Comparison of ENCODE assay signal across 11 cellular contexts in genomic region chrX:66408507-66408906, GRCh38.
DNase-seq lines count a peak whose midpoint lies in the region; ATAC-seq, FAIRE-seq and TF ChIP-seq lines count a peak whose summit lies in the region.
"Had no signal": no experiment of that assay in that cellular context is flagged by ENCODE, and none has a peak within 500 bp of the region (broad histone marks: within the 10 kb centered on the region; RNA-seq: fewer than 3 reads in every experiment).

No MANE protein-coding gene starts in this region.

- POLR2A ChIA-PET in activated CD4-positive, alpha-beta T cell treated with anti-CD3 and anti-CD28 coated beads, Interleukin-2, amount 10 ng/mL, durations not matched to agents 7 days and 5 days (lab: Charles Lee): no interaction called here

- no peaks in the 10 kb centered on the region for H3K9me3 Mint-ChIP-seq in activated CD4-positive, alpha-beta T cell treated with anti-CD3 and anti-CD28 coated beads, Interleukin-2, amount 10 ng/mL, durations not matched to agents 24 days and 14 days
- no peaks in the 10 kb centered on the region for H3K9me3 Mint-ChIP-seq in activated CD4-positive, alpha-beta T cell treated with anti-CD3 and anti-CD28 coated beads, Interleukin-2, amount 10 ng/mL, durations not matched to agents 7 days and 5 days
- H3K9me3 Mint-ChIP-seq: central memory CD8-positive, alpha-beta T cell; naive thymus-derived CD8-positive, alpha-beta T cell had no signal

- no peak overlapping the region for H3K4me3 Mint-ChIP-seq in activated CD4-positive, alpha-beta T cell treated with anti-CD3 and anti-CD28 coated beads, Interleukin-2, amount 10 ng/mL, durations not matched to agents 24 days and 14 days
- no peak overlapping the region for H3K4me3 Mint-ChIP-seq in activated CD4-positive, alpha-beta T cell treated with anti-CD3 and anti-CD28 coated beads, Interleukin-2, amount 10 ng/mL, durations not matched to agents 7 days and 5 days
- H3K4me3 Mint-ChIP-seq: central memory CD8-positive, alpha-beta T cell; naive thymus-derived CD8-positive, alpha-beta T cell had no signal

- no peaks in the 10 kb centered on the region for H3K9me3 ChIP-seq in pancreas

- CTCF ChIA-PET in activated CD4-positive, alpha-beta T cell treated with anti-CD3 and anti-CD28 coated beads, Interleukin-2, amount 10 ng/mL, durations not matched to agents 7 days and 5 days (lab: Charles Lee): no interaction called here

- H3K4me3 ChIP-seq in pancreas: no peak overlapping the region

- TF ChIP-seq CTCF in LNCAP (IDR thresholded peaks at IDR 0.05) (peak; percentile 43), pancreas (IDR thresholded peaks at IDR 0.05) (no peak)

- intact Hi-C loops in activated CD4-positive, alpha-beta T cell treated with anti-CD3 and anti-CD28 coated beads, Interleukin-2, amount 10 ng/mL, durations not matched to agents 24 days and 14 days (cut with micrococcal nuclease): no loop called here
- intact Hi-C loops in pancreas (cut with DNase I): no loop called here

- no peaks in the 10 kb centered on the region for H3K4me1 ChIP-seq in pancreas

- no peak overlapping the region for H3K27ac ChIP-seq in pancreas

- H3K27me3 Mint-ChIP-seq in activated CD4-positive, alpha-beta T cell treated with anti-CD3 and anti-CD28 coated beads, Interleukin-2, amount 10 ng/mL, durations not matched to agents 24 days and 14 days: peaks cover 7% of the 10 kb centered on the region
- no peaks in the 10 kb centered on the region for H3K27me3 Mint-ChIP-seq in activated CD4-positive, alpha-beta T cell treated with anti-CD3 and anti-CD28 coated beads, Interleukin-2, amount 10 ng/mL, durations not matched to agents 7 days and 5 days

- WGBS in pancreas, 2 donors: 21 to 25% methylated on average over 3 of the region's 3 CpGs

- H3K27ac Mint-ChIP-seq in activated CD4-positive, alpha-beta T cell treated with anti-CD3 and anti-CD28 coated beads, Interleukin-2, amount 10 ng/mL, durations not matched to agents 24 days and 14 days: no peak overlapping the region
- H3K27ac Mint-ChIP-seq in activated CD4-positive, alpha-beta T cell treated with anti-CD3 and anti-CD28 coated beads, Interleukin-2, amount 10 ng/mL, durations not matched to agents 7 days and 5 days: no peak overlapping the region
- H3K27ac Mint-ChIP-seq: naive thymus-derived CD8-positive, alpha-beta T cell had no signal

- no peaks in the 10 kb centered on the region for H3K27me3 ChIP-seq in pancreas

- H3K4me1 Mint-ChIP-seq in activated CD4-positive, alpha-beta T cell treated with anti-CD3 and anti-CD28 coated beads, Interleukin-2, amount 10 ng/mL, durations not matched to agents 24 days and 14 days: peaks cover 1% of the 10 kb centered on the region
- peaks cover 1% of the 10 kb centered on the region for H3K4me1 Mint-ChIP-seq in activated CD4-positive, alpha-beta T cell treated with anti-CD3 and anti-CD28 coated beads, Interleukin-2, amount 10 ng/mL, durations not matched to agents 7 days and 5 days
- H3K4me1 Mint-ChIP-seq: central memory CD8-positive, alpha-beta T cell; naive thymus-derived CD8-positive, alpha-beta T cell had no signal

- ATAC-seq in GM21526 (IDR thresholded peaks at IDR 0.05; ENCODE audit: low FRiP score, unreplicated experiment) (peak; percentile 73), pancreas (no peak), GM21381 (IDR thresholded peaks at IDR 0.05; ENCODE audit: unreplicated experiment) (no peak)
- ATAC-seq: naive thymus-derived CD8-positive, alpha-beta T cell had no signal

- FAIRE-seq in pancreas (lab: Jason Lieb, UNC): peak; percentile 91

- peak; percentile 51 for DNase-seq in activated CD4-positive, alpha-beta T cell treated with anti-CD3 and anti-CD28 coated beads, Interleukin-2, amount 10 ng/mL, durations not matched to agents 24 days and 14 days
- no peak for DNase-seq in activated CD4-positive, alpha-beta T cell treated with anti-CD3 and anti-CD28 coated beads, Interleukin-2, amount 10 ng/mL, durations not matched to agents 7 days and 5 days
- no peak for DNase-seq in pancreas
- no peak for DNase-seq in NCI-H2227 treated with DMSO at 0.1 percent for 48 hours (lab: John Stamatoyannopoulos, UW)
- DNase-seq in superior temporal gyrus (ENCODE audit: extremely low spot score): no peak
- DNase-seq: NCI-H524 treated with DMSO at 0.1 percent for 48 hours had no signal

- H3K36me3 Mint-ChIP-seq in activated CD4-positive, alpha-beta T cell treated with anti-CD3 and anti-CD28 coated beads, Interleukin-2, amount 10 ng/mL, durations not matched to agents 24 days and 14 days (ENCODE audit: low read depth): no peaks in the 10 kb centered on the region
- no peaks in the 10 kb centered on the region for H3K36me3 Mint-ChIP-seq in activated CD4-positive, alpha-beta T cell treated with anti-CD3 and anti-CD28 coated beads, Interleukin-2, amount 10 ng/mL, durations not matched to agents 7 days and 5 days (ENCODE audit: low read depth)
- H3K36me3 Mint-ChIP-seq: naive thymus-derived CD8-positive, alpha-beta T cell had no signal

- no peaks in the 10 kb centered on the region for H3K36me3 ChIP-seq in pancreas
